ENCODE assay signal across 9 cellular contexts in the genomic region with DNA sequence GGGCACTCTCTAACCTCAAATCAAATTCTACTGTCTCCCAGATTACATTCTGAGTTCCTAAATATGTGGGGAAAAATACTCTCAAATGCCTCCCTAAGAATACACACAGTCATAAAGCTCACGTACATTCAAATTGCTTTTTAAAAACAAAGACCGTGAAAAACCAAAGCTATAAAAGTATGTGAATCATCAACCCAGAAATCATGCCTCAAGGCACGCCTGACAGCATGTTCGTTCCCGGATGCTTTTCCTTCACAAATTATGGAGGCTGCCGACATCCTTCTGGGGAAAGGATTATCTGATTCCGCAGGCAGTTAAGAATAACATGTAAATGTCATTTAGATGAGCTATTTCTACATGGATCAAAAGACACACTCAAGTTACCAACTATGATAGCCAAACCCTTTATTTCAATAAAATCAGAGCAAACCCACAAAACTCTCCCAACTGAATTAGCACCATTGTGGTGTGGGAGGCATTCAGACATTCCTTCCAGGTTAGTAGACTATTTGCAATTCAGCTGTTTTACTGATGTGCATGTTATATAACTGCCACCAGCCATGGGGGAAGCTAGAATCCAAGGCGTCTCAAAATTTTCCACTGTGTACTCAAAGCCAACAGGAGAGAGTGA.
DNase-seq lines count a peak whose midpoint lies in the region; TF ChIP-seq lines count a peak whose summit lies in the region.
"Had no signal": no experiment of that assay in that cellular context is flagged by ENCODE, and none has a peak within 500 bp of the region (broad histone marks: within the 10 kb centered on the region; RNA-seq: fewer than 3 reads in every experiment).

No MANE protein-coding gene starts in this region.

- H3K27me3 ChIP-seq in kidney epithelial cell (ENCODE audit: control insufficient read depth, insufficient read depth, low read length) (no peaks in the 10 kb centered on the region), uterus (no peaks in the 10 kb centered on the region), H9 (ENCODE audit: insufficient read depth, low read length) (no peaks in the 10 kb centered on the region)

- peaks cover 20 to 35% of the 10 kb centered on the region in 2 experiments for H3K4me1 Mint-ChIP-seq in H9

- H3K27ac Mint-ChIP-seq in H9: no peak overlapping the region

- H2AFZ ChIP-seq in H9 (ENCODE audit: low read length): no peak overlapping the region

- H3K9me3 ChIP-seq in uterus (no peaks in the 10 kb centered on the region), H9 (ENCODE audit: control insufficient read depth, low read depth, low read length) (no peaks in the 10 kb centered on the region)

- H2BK15ac ChIP-seq in H9 (ENCODE audit: low read depth, low read length): no peak overlapping the region

- peak; percentile 96 for DNase-seq in HS-27A (ENCODE audit: low read depth)
- DNase-seq in astrocyte of the spinal cord (ENCODE audit: low read depth, low spot score): peak; percentile 96
- peak; percentile 80 for DNase-seq in kidney epithelial cell (ENCODE audit: low read depth)
- DNase-seq in uterus: peak; percentile 31 to 51
- no peak for DNase-seq in H9
- DNase-seq in T-helper 2 cell: no peak
- DNase-seq in stimulated activated CD4-positive, alpha-beta T cell treated with anti-CD3 and anti-CD28 coated beads, Interleukin-12 subunit alpha, Interleukin-12 subunit beta, amount 100 ng/mL, for 4 hours: no peak
- DNase-seq: activated naive CD4-positive, alpha-beta T cell treated with anti-CD3 and anti-CD28 coated beads, Interleukin-2, amount 50 U/mL, for 16 hours; WERI-Rb-1 had no signal

- no peaks in the 10 kb centered on the region for H3K9me3 Mint-ChIP-seq in H9

- no peak overlapping the region for H2BK5ac ChIP-seq in H9 (ENCODE audit: insufficient read length, low read length)

- no peaks in the 10 kb centered on the region for H3K4me1 ChIP-seq in uterus
- peaks cover 6% of the 10 kb centered on the region; the same call in 1 of the 2 replicates for H3K4me1 ChIP-seq in H9 (ENCODE audit: insufficient read depth, low read length)

- H4K91ac ChIP-seq in H9 (ENCODE audit: insufficient read length, low read depth, low read length): no peak overlapping the region

- no peak overlapping the region for H3K4ac ChIP-seq in H9 (ENCODE audit: low read depth, low read length)

- in situ Hi-C loops in astrocyte of the spinal cord (cut with HindIII; ENCODE audit: low sequenced_read_pairs): loop anchor here (25.0 kb wide), 1 partner anchor 394 kb away; the partner anchor contains the start of gene TRIB2

- TF ChIP-seq CTCF in astrocyte of the spinal cord (IDR thresholded peaks at IDR 0.05; ENCODE audit: low read depth, low read length) (no peak), kidney epithelial cell (IDR thresholded peaks at IDR 0.05; ENCODE audit: insufficient read depth, low read length, poor library complexity, severe bottlenecking) (no peak), uterus (IDR thresholded peaks at IDR 0.05) (no peak), H9 (conservative IDR thresholded peaks at IDR 0.05) (no peak)

- H2BK20ac ChIP-seq in H9 (ENCODE audit: low read depth, low read length, poor library complexity, severe bottlenecking): no peak overlapping the region

- no peak overlapping the region for H3K18ac ChIP-seq in H9 (ENCODE audit: insufficient read length, low read depth, low read length)

- no peaks in the 10 kb centered on the region for H3K36me3 Mint-ChIP-seq in H9 (ENCODE audit: insufficient read depth in 1 of 3, low read depth in 3 of 3)

- no CpG with 5 or more reads among the region's 8 CpGs for WGBS in H9 (ENCODE audit: extremely low coverage, insufficient read length, low lambda C conversion rate)

- TF ChIP-seq POLR2A in uterus (IDR thresholded peaks at IDR 0.05): no peak

- no peak overlapping the region for H3K4me2 ChIP-seq in H9 (ENCODE audit: insufficient read depth, insufficient read length, low read length)

- intact Hi-C loops in uterus (cut with DNase I; ENCODE audit: low total_unique reads): no loop called here

- no peaks in the 10 kb centered on the region for H3K36me3 ChIP-seq in kidney epithelial cell (ENCODE audit: control insufficient read depth, insufficient read depth, low read length)
- no peaks in the 10 kb centered on the region for H3K36me3 ChIP-seq in uterus
- H3K36me3 ChIP-seq: WERI-Rb-1 had no signal

- H4K5ac ChIP-seq in H9 (ENCODE audit: insufficient read length, low read depth, low read length): no peak overlapping the region

- peak overlapping the region; percentile 78 to 88 for H3K27ac ChIP-seq in uterus
- H3K27ac ChIP-seq in H9 (ENCODE audit: insufficient read length, low read depth, low read length): no peak overlapping the region
- H3K27ac ChIP-seq: WERI-Rb-1 had no signal

- no peak overlapping the region for H3K23ac ChIP-seq in H9 (ENCODE audit: insufficient read length, low read depth, low read length)

- no peak overlapping the region for H3K56ac ChIP-seq in H9 (ENCODE audit: insufficient read length, low read depth, low read length)

- no peaks in the 10 kb centered on the region for H3K79me1 ChIP-seq in H9 (ENCODE audit: insufficient read depth, low read depth, low read length, poor library complexity, severe bottlenecking)

- no peak overlapping the region for H3K14ac ChIP-seq in H9 (ENCODE audit: insufficient read depth, low read length)

- H3K4me3 ChIP-seq in astrocyte of the spinal cord (ENCODE audit: low read depth, low read length) (no peak overlapping the region), kidney epithelial cell (ENCODE audit: low read depth, low read length) (no peak overlapping the region), uterus (no peak overlapping the region)

- H4K8ac ChIP-seq in H9 (replicated peaks; ENCODE audit: insufficient read length, low read depth, low read length): no peak overlapping the region

- H3K4me3 Mint-ChIP-seq in H9: no peak overlapping the region

- peaks cover 2% of the 10 kb centered on the region for H3K27me3 Mint-ChIP-seq in H9 (ENCODE audit: low read depth)

- H3K79me2 ChIP-seq in H9 (ENCODE audit: insufficient read depth, low read length): no peaks in the 10 kb centered on the region

- no peak overlapping the region for H2BK120ac ChIP-seq in H9 (ENCODE audit: low read depth, low read length, poor library complexity, severe bottlenecking)

- no peaks in the 10 kb centered on the region for H4K20me1 ChIP-seq in H9 (ENCODE audit: control insufficient read depth, insufficient read depth, insufficient read length)

- no peak overlapping the region for H2BK12ac ChIP-seq in H9 (ENCODE audit: insufficient read length, low read depth, low read length)

- no peak overlapping the region for H3T11ph ChIP-seq in H9 (ENCODE audit: low read length)

- no peak overlapping the region for H2AK5ac ChIP-seq in H9 (ENCODE audit: insufficient read length, low read length)

- no peaks in the 10 kb centered on the region for H3K23me2 ChIP-seq in H9 (ENCODE audit: insufficient read length, low read depth, low read length, poor library complexity, severe bottlenecking)

- H3K9ac ChIP-seq in H9 (ENCODE audit: extremely low read depth, insufficient read length, low read length): no peak overlapping the region

Comparison
In these comparisons a context has a peak if more than half of its experiments do, and no peak if none do; other contexts are left out.
1. DNase-seq: peak in HS-27A (single experiment), astrocyte of the spinal cord (single experiment), kidney epithelial cell (single experiment) and uterus (2 of 2); none in H9 (single experiment), T-helper 2 cell (0 of 5) and stimulated activated CD4-positive, alpha-beta T cell treated with anti-CD3 and anti-CD28 coated beads, Interleukin-12 subunit alpha, Interleukin-12 subunit beta, amount 100 ng/mL, for 4 hours (single experiment).